In the genomic region with DNA sequence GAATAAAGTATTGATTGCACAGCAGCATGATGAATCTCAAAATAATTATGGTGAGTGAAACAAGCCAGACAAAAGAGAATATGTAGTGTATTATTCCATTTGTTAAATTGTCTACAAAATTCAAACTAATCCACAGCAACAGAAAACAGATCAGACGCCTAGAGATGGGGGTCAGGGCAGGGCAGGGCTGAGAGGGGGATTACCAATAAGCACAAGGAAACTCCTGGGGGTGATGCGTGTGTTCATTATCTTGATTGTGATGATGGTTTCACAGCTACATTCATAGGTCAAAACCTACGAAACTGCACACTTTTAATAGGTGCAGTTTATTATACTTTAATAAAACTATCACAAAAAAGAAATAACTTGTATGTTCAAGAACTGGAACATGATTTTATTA, we compare ENCODE assay signal across 1 cellular context.
TF ChIP-seq lines count a peak whose summit lies in the region.

No MANE protein-coding gene starts in this region.

TF ChIP-seq in SK-N-SH treated with all-trans-retinoic acid at 6 μM for 48 hours, 23 proteins besides CTCF, POLR2A, EP300 and RAD21 (continued from another document):
- TF ChIP-seq, protein P1, sequence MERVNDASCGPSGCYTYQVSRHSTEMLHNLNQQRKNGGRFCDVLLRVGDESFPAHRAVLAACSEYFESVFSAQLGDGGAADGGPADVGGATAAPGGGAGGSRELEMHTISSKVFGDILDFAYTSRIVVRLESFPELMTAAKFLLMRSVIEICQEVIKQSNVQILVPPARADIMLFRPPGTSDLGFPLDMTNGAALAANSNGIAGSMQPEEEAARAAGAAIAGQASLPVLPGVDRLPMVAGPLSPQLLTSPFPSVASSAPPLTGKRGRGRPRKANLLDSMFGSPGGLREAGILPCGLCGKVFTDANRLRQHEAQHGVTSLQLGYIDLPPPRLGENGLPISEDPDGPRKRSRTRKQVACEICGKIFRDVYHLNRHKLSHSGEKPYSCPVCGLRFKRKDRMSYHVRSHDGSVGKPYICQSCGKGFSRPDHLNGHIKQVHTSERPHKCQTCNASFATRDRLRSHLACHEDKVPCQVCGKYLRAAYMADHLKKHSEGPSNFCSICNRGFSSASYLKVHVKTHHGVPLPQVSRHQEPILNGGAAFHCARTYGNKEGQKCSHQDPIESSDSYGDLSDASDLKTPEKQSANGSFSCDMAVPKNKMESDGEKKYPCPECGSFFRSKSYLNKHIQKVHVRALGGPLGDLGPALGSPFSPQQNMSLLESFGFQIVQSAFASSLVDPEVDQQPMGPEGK (CRISPR knock-in tag; IDR thresholded peaks at IDR 0.05; ENCODE audit: borderline replicate concordance) = no peak
- TF ChIP-seq ZNF565 (CRISPR knock-in tag; conservative IDR thresholded peaks at IDR 0.05; ENCODE audit: low read depth) = no peak
- TF ChIP-seq PPARA (CRISPR knock-in tag; IDR thresholded peaks at IDR 0.05; ENCODE audit: borderline replicate concordance) = no peak
- no peak for TF ChIP-seq ZFP30 (CRISPR knock-in tag; IDR thresholded peaks at IDR 0.05)
- TF ChIP-seq ARNTL (CRISPR knock-in tag; IDR thresholded peaks at IDR 0.05; ENCODE audit: borderline replicate concordance, low read depth) = no peak
- TF ChIP-seq OSR1 (CRISPR knock-in tag; IDR thresholded peaks at IDR 0.05) = no peak
- TF ChIP-seq ISL1 (CRISPR knock-in tag; IDR thresholded peaks at IDR 0.05) = no peak
- TF ChIP-seq ZFP3 (CRISPR knock-in tag; IDR thresholded peaks at IDR 0.05) = no peak
- TF ChIP-seq RARB (CRISPR knock-in tag; IDR thresholded peaks at IDR 0.05) = no peak
- no peak for TF ChIP-seq GLIS3 (CRISPR knock-in tag; IDR thresholded peaks at IDR 0.05)
- TF ChIP-seq, protein P2, sequence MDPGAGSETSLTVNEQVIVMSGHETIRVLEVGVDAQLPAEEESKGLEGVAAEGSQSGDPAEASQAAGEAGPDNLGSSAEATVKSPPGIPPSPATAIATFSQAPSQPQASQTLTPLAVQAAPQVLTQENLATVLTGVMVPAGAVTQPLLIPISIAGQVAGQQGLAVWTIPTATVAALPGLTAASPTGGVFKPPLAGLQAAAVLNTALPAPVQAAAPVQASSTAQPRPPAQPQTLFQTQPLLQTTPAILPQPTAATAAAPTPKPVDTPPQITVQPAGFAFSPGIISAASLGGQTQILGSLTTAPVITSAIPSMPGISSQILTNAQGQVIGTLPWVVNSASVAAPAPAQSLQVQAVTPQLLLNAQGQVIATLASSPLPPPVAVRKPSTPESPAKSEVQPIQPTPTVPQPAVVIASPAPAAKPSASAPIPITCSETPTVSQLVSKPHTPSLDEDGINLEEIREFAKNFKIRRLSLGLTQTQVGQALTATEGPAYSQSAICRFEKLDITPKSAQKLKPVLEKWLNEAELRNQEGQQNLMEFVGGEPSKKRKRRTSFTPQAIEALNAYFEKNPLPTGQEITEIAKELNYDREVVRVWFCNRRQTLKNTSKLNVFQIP (CRISPR knock-in tag; IDR thresholded peaks at IDR 0.05; ENCODE audit: borderline replicate concordance, low read depth) = no peak
- TF ChIP-seq TOX (CRISPR knock-in tag; IDR thresholded peaks at IDR 0.05; ENCODE audit: borderline replicate concordance) = no peak
- TF ChIP-seq, protein P3, sequence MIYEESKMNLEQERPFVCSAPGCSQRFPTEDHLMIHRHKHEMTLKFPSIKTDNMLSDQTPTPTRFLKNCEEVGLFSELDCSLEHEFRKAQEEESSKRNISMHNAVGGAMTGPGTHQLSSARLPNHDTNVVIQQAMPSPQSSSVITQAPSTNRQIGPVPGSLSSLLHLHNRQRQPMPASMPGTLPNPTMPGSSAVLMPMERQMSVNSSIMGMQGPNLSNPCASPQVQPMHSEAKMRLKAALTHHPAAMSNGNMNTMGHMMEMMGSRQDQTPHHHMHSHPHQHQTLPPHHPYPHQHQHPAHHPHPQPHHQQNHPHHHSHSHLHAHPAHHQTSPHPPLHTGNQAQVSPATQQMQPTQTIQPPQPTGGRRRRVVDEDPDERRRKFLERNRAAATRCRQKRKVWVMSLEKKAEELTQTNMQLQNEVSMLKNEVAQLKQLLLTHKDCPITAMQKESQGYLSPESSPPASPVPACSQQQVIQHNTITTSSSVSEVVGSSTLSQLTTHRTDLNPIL (CRISPR knock-in tag; IDR thresholded peaks at IDR 0.05; ENCODE audit: low read depth) = no peak
- TF ChIP-seq ZNF70 (CRISPR knock-in tag; IDR thresholded peaks at IDR 0.05) = no peak
- TF ChIP-seq, protein P4, sequence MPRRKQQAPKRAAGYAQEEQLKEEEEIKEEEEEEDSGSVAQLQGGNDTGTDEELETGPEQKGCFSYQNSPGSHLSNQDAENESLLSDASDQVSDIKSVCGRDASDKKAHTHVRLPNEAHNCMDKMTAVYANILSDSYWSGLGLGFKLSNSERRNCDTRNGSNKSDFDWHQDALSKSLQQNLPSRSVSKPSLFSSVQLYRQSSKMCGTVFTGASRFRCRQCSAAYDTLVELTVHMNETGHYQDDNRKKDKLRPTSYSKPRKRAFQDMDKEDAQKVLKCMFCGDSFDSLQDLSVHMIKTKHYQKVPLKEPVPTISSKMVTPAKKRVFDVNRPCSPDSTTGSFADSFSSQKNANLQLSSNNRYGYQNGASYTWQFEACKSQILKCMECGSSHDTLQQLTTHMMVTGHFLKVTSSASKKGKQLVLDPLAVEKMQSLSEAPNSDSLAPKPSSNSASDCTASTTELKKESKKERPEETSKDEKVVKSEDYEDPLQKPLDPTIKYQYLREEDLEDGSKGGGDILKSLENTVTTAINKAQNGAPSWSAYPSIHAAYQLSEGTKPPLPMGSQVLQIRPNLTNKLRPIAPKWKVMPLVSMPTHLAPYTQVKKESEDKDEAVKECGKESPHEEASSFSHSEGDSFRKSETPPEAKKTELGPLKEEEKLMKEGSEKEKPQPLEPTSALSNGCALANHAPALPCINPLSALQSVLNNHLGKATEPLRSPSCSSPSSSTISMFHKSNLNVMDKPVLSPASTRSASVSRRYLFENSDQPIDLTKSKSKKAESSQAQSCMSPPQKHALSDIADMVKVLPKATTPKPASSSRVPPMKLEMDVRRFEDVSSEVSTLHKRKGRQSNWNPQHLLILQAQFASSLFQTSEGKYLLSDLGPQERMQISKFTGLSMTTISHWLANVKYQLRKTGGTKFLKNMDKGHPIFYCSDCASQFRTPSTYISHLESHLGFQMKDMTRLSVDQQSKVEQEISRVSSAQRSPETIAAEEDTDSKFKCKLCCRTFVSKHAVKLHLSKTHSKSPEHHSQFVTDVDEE (CRISPR knock-in tag; IDR thresholded peaks at IDR 0.05) = no peak
